Comparison of ENCODE assay signal across 12 cellular contexts in genomic region chr1:3067671-3068399, GRCh38. TPM values are rescaled to one million over a fixed set of nuclear protein-coding genes. Genes with fewer than 3 reads are reported as not detected.
DNase-seq lines count a peak whose midpoint lies in the region; ATAC-seq and TF ChIP-seq lines count a peak whose summit lies in the region.
"Had no signal": no experiment of that assay in that cellular context is flagged by ENCODE, and none has a peak within 500 bp of the region (broad histone marks: within the 10 kb centered on the region; RNA-seq: fewer than 3 reads in every experiment).

No MANE protein-coding gene starts in this region.

- H3K4me1 Mint-ChIP-seq in WTC11, result peaks cover 10% of the 10 kb centered on the region
- peaks cover 4% of the 10 kb centered on the region for H3K4me1 Mint-ChIP-seq in nephron

- no peaks in the 10 kb centered on the region for H3K9me3 Mint-ChIP-seq in WTC11
- H3K9me3 Mint-ChIP-seq in nephron, result no peaks in the 10 kb centered on the region

- H3K4me3 ChIP-seq in gastroesophageal sphincter (peak overlapping the region; percentile 11 to 74), thoracic aorta (peak overlapping the region; percentile 91)
- H3K4me3 ChIP-seq: GM12878 had no signal

- peaks cover 94% of the 10 kb centered on the region for H3K27me3 ChIP-seq in gastroesophageal sphincter
- H3K27me3 ChIP-seq in thoracic aorta (replicated peaks; ENCODE audit: insufficient read depth), result no peaks in the 10 kb centered on the region

- peaks cover 86% of the 10 kb centered on the region for H3K27me3 Mint-ChIP-seq in WTC11 (ENCODE audit: low read depth)
- peaks cover 88% of the 10 kb centered on the region for H3K27me3 Mint-ChIP-seq in nephron (ENCODE audit: low read depth)

- ATAC-seq in WTC11, result no peak
- no peak for ATAC-seq in gastroesophageal sphincter
- ATAC-seq in thoracic aorta (ENCODE audit: insufficient number of reproducible peaks, low FRiP score, low read depth), result no peak
- ATAC-seq in GM21515 (IDR thresholded peaks at IDR 0.05; ENCODE audit: unreplicated experiment), result no peak
- ATAC-seq in GM21423 (IDR thresholded peaks at IDR 0.05; ENCODE audit: unreplicated experiment), result no peak
- ATAC-seq: GM12878 had no signal

- H3K27ac ChIP-seq in gastroesophageal sphincter (peak overlapping the region in 3 of 4 donors; percentile 45 to 73 (median 50)), thoracic aorta (peak overlapping the region; percentile 94 to 97)

- 0% methylated on average over 2 of the region's 78 CpGs; no CpG with 5 or more reads in 1 of the 2 donors for WGBS in gastroesophageal sphincter (ENCODE audit: low coverage in 1 of 2), 2 donors

- H3K36me3 Mint-ChIP-seq in WTC11, result no peaks in the 10 kb centered on the region
- no peaks in the 10 kb centered on the region for H3K36me3 Mint-ChIP-seq in nephron (ENCODE audit: low read depth)

- no peak for TF ChIP-seq CTCF in WTC11 (IDR thresholded peaks at IDR 0.05)
- no peak for TF ChIP-seq CTCF in gastroesophageal sphincter (IDR thresholded peaks at IDR 0.05)
- no peak for TF ChIP-seq CTCF in nephron (IDR thresholded peaks at IDR 0.05; ENCODE audit: unreplicated experiment in 3 of 3)
- no peak for TF ChIP-seq CTCF in thoracic aorta (IDR thresholded peaks at IDR 0.05)

- H3K36me3 ChIP-seq in gastroesophageal sphincter (no peaks in the 10 kb centered on the region), thoracic aorta (no peaks in the 10 kb centered on the region)

- POLR2A ChIA-PET in WTC11 (lab: Charles Lee), result interaction anchor here (0.6 kb wide), 1 partner anchor 643 kb away, joined by 3 read pairs; no protein-coding TSS in a partner anchor

- peaks cover 0 to 69% (median 25%) of the 10 kb centered on the region in 3 donors for H3K4me1 ChIP-seq in gastroesophageal sphincter
- H3K4me1 ChIP-seq in thoracic aorta (ENCODE audit: control insufficient read depth in 1 of 2, low read depth in 2 of 2), result peaks cover 11 to 57% of the 10 kb centered on the region in 2 donors

- H3K9me3 ChIP-seq in gastroesophageal sphincter, result no peaks in the 10 kb centered on the region
- no peaks in the 10 kb centered on the region for H3K9me3 ChIP-seq in thoracic aorta

- CTCF ChIA-PET in WTC11 (lab: Charles Lee), result interaction anchor here (0.6 to 2.6 kb wide), 4 partner anchors 55 to 780 kb away, joined by 3 to 22 read pairs (median 6); no protein-coding TSS in a partner anchor

- no peak for TF ChIP-seq EP300 in gastroesophageal sphincter (IDR thresholded peaks at IDR 0.05)

- DNase-seq in WTC11 (ENCODE audit: low spot score) (peak; percentile 33), thoracic aorta (ENCODE audit: low spot score) (no peak), mesenteric fat pad (ENCODE audit: low spot score) (no peak), DMS153 treated with DMSO at 0.1 percent for 48 hours (lab: John Stamatoyannopoulos, UW; ENCODE audit: unreplicated experiment) (no peak)
- DNase-seq: dermis blood vessel endothelial cell, NCI-H2081, occipital lobe had no signal

- no peak for TF ChIP-seq POLR2A in gastroesophageal sphincter (IDR thresholded peaks at IDR 0.05)

- H3K27ac Mint-ChIP-seq in WTC11 (no peak overlapping the region), nephron (no peak overlapping the region)

- H3K4me3 Mint-ChIP-seq in WTC11 (peak overlapping the region; percentile 61), nephron (peak overlapping the region; percentile 45 to 81 (median 63))

TF ChIP-seq in WTC11, 78 proteins besides CTCF, POLR2A, EP300 and RAD21:
- TF ChIP-seq FOXK1 (CRISPR knock-in tag; IDR thresholded peaks at IDR 0.05) (no peak), ATF6 (CRISPR knock-in tag; IDR thresholded peaks at IDR 0.05) (no peak), PREB (CRISPR knock-in tag; IDR thresholded peaks at IDR 0.05; ENCODE audit: borderline replicate concordance) (no peak), NFATC4 (CRISPR knock-in tag; IDR thresholded peaks at IDR 0.05) (no peak), KAT7 (CRISPR knock-in tag; IDR thresholded peaks at IDR 0.05; ENCODE audit: borderline replicate concordance) (no peak), ETV6 (CRISPR knock-in tag; IDR thresholded peaks at IDR 0.05) (no peak), ELF4 (CRISPR knock-in tag; IDR thresholded peaks at IDR 0.05; ENCODE audit: low read depth) (no peak), SOX15 (CRISPR knock-in tag; IDR thresholded peaks at IDR 0.05) (no peak), ZNF317 (CRISPR knock-in tag; IDR thresholded peaks at IDR 0.05; ENCODE audit: borderline replicate concordance, low read depth) (no peak), ATF1 (CRISPR knock-in tag; IDR thresholded peaks at IDR 0.05) (no peak), NR3C1 (CRISPR knock-in tag; conservative IDR thresholded peaks at IDR 0.05; ENCODE audit: low read depth) (no peak)
- TF ChIP-seq, protein P1, sequence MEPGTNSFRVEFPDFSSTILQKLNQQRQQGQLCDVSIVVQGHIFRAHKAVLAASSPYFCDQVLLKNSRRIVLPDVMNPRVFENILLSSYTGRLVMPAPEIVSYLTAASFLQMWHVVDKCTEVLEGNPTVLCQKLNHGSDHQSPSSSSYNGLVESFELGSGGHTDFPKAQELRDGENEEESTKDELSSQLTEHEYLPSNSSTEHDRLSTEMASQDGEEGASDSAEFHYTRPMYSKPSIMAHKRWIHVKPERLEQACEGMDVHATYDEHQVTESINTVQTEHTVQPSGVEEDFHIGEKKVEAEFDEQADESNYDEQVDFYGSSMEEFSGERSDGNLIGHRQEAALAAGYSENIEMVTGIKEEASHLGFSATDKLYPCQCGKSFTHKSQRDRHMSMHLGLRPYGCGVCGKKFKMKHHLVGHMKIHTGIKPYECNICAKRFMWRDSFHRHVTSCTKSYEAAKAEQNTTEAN (CRISPR knock-in tag; IDR thresholded peaks at IDR 0.05), result no peak
- TF ChIP-seq, protein P2, sequence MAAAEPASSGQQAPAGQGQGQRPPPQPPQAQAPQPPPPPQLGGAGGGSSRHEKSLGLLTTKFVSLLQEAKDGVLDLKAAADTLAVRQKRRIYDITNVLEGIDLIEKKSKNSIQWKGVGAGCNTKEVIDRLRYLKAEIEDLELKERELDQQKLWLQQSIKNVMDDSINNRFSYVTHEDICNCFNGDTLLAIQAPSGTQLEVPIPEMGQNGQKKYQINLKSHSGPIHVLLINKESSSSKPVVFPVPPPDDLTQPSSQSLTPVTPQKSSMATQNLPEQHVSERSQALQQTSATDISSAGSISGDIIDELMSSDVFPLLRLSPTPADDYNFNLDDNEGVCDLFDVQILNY (CRISPR knock-in tag; IDR thresholded peaks at IDR 0.05), result no peak
TF ChIP-seq in WTC11: peak in this region for 0.

RNA-seq across cellular contexts. Expression of gene PRDM16, which starts 1.2 kb away (rescaled TPM):
- total RNA-seq in WTC11 (2021), result 1.1 to 1.6 TPM (median 1.3 TPM) in 3 replicates
- 1 to 10 TPM; 1.1 to 3.4 (median 1.6) TPM for total RNA-seq in gastroesophageal sphincter
- 10 to 100 TPM; 68.9 to 85.4 TPM for total RNA-seq in thoracic aorta
- 3.9 TPM for total RNA-seq in mesenteric fat pad
- total RNA-seq: dermis blood vessel endothelial cell had no signal

RNA-seq across cellular contexts. Expression of gene ACTRT2, which starts 46.6 kb away (rescaled TPM):
- not detected in 3 replicates for total RNA-seq in WTC11 (2021)
- not detected for total RNA-seq in gastroesophageal sphincter
- not detected for total RNA-seq in thoracic aorta
- not detected for total RNA-seq in mesenteric fat pad
- total RNA-seq: dermis blood vessel endothelial cell, GM12878, occipital lobe had no signal

Comparison
In these comparisons a context has a peak if more than half of its experiments do, and no peak if none do; other contexts are left out.
1. RNA of gene PRDM16, which starts 1.2 kb away (total RNA-seq): 68.9 to 85.4 TPM in thoracic aorta; 3.9 TPM in mesenteric fat pad (single experiment), 1.1 to 3.4 TPM in gastroesophageal sphincter and 1.1 to 1.6 TPM in WTC11; every median in the first group is over 10 times any median in the second.